In the genomic region with DNA sequence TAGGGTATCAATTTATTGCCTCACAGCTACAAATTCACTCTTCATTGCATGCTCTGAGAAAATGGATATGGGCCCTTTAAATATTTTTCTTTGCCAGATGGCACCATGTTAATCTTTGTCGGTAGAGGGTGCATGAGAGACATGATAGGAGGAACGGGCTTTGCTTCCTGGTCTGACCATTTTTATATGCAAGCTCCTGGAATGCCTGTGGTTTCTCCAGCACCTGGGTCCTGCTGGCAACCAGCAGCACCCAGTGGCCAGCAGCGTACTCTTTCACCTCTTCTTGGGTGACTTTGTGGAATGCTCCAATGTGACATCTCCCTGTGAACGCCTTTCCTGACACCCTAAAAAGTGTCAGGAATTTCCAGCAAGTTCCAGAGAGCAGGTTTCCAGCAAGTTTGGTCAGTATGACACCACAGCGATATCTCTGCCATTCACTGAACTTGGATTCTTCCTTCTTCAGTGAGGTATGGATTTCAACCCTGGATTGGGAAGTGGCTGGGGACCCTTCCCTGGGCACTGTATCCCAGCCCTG, we compare ENCODE assay signal across 8 cellular contexts.
DNase-seq lines count a peak whose midpoint lies in the region; ATAC-seq and TF ChIP-seq lines count a peak whose summit lies in the region.

No MANE protein-coding gene starts in this region.

- H3K79me2 ChIP-seq in OCI-LY7 (ENCODE audit: insufficient read depth, low read depth, low read length), result no peaks in the 10 kb centered on the region

- TF ChIP-seq CTCF in BJ (IDR thresholded peaks at IDR 0.05; ENCODE audit: insufficient read depth, low read depth, low read length), result peak; percentile 57
- TF ChIP-seq CTCF in suprapubic skin (IDR thresholded peaks at IDR 0.05), result peak in 1 of 2 donors; percentile 22
- TF ChIP-seq CTCF in OCI-LY7 (conservative IDR thresholded peaks at IDR 0.05; ENCODE audit: low read length), result no peak

- POLR2A ChIA-PET in BJ (lab: Charles Lee), result no interaction called here
- POLR2A ChIA-PET in OCI-LY7 (lab: Charles Lee), result interaction anchor here (1.0 kb wide), 1 partner anchor 14 kb away, joined by 4 read pairs; no protein-coding TSS in a partner anchor

- H3K36me3 ChIP-seq in BJ (ENCODE audit: control insufficient read depth, insufficient read depth, low read length) (no peaks in the 10 kb centered on the region), suprapubic skin (no peaks in the 10 kb centered on the region), OCI-LY7 (ENCODE audit: insufficient read depth, low read length) (no peaks in the 10 kb centered on the region)

- H3K27ac ChIP-seq in suprapubic skin (no peak overlapping the region), OCI-LY7 (ENCODE audit: low read depth, low read length, poor library complexity, severe bottlenecking) (no peak overlapping the region)

- no peaks in the 10 kb centered on the region for H3K27me3 ChIP-seq in BJ (ENCODE audit: control insufficient read depth, insufficient read depth, low read length)
- H3K27me3 ChIP-seq in suprapubic skin, result no peaks in the 10 kb centered on the region

- no peak overlapping the region for H3K4me2 ChIP-seq in OCI-LY7 (ENCODE audit: low read length)

- ATAC-seq in HG03439 (IDR thresholded peaks at IDR 0.05; ENCODE audit: unreplicated experiment), result no peak

- intact Hi-C loops in OCI-LY7 (cut with micrococcal nuclease; ENCODE audit: unreplicated experiment), result no loop called here

- CTCF ChIA-PET in BJ (lab: Yijun Ruan, JAX), result interaction anchor here (0.5 to 1.6 kb wide), 12 partner anchors 25 to 451 kb away, joined by 3 to 4 read pairs (median 3); no protein-coding TSS in a partner anchor
- CTCF ChIA-PET in OCI-LY7 (lab: Charles Lee; ENCODE audit: unreplicated experiment), result no interaction called here

- H3K4me3 ChIP-seq in BJ (ENCODE audit: low read depth, low read length) (no peak overlapping the region), suprapubic skin (peak overlapping the region; percentile 16), OCI-LY7 (ENCODE audit: low read depth, low read length, poor library complexity, severe bottlenecking) (no peak overlapping the region)

- H4K20me1 ChIP-seq in OCI-LY7 (ENCODE audit: insufficient read depth, low read length), result no peaks in the 10 kb centered on the region

- no peaks in the 10 kb centered on the region for H3K9me3 ChIP-seq in suprapubic skin
- H3K9me3 ChIP-seq in OCI-LY7 (ENCODE audit: low read length), result no peaks in the 10 kb centered on the region

- TF ChIP-seq POLR2A in suprapubic skin (IDR thresholded peaks at IDR 0.05), result no peak

- 53% methylated on average over 5 of the region's 5 CpGs for WGBS in suprapubic skin

- TF ChIP-seq EP300 in suprapubic skin (IDR thresholded peaks at IDR 0.05), result no peak

- H3K4me1 ChIP-seq in suprapubic skin (peaks cover 18% of the 10 kb centered on the region), OCI-LY7 (ENCODE audit: insufficient read depth, low read length, poor library complexity, severe bottlenecking) (no peaks in the 10 kb centered on the region)

- no peaks in the 10 kb centered on the region for H3K9me2 ChIP-seq in OCI-LY7 (ENCODE audit: insufficient read depth, low read length)

- no peak overlapping the region for H2AFZ ChIP-seq in OCI-LY7 (ENCODE audit: low read length)

- BruUV-seq in OCI-LY7 (replicated peaks; lab: Mats Ljungman, UMichigan), result no TSS peak

- DNase-seq in BJ (ENCODE audit: low read depth) (peak; percentile 28), HUDEP-2 (lab: John Stamatoyannopoulos, UW; ENCODE audit: unreplicated experiment in 76 of 76) (peak in 45 of 76 experiments; percentile 0 to 60 (median 13)), RPMI7951 (ENCODE audit: low read depth) (peak; percentile 88), fibroblast of the conjunctiva (ENCODE audit: low read depth) (peak; percentile 59), suprapubic skin (ENCODE audit: low spot score in 2 of 2) (no peak), superior temporal gyrus (ENCODE audit: extremely low spot score) (no peak), OCI-LY7 (ENCODE audit: low spot score) (no peak)

Comparison
In these comparisons a context has a peak if more than half of its experiments do, and no peak if none do; other contexts are left out.
1. DNase-seq: peak in BJ (single experiment), HUDEP-2 (45 of 76), RPMI7951 (single experiment) and fibroblast of the conjunctiva (single experiment); none in suprapubic skin (0 of 2), superior temporal gyrus (single experiment) and OCI-LY7 (single experiment).